ENCODE assay signal across 23 cellular contexts in the genomic region with DNA sequence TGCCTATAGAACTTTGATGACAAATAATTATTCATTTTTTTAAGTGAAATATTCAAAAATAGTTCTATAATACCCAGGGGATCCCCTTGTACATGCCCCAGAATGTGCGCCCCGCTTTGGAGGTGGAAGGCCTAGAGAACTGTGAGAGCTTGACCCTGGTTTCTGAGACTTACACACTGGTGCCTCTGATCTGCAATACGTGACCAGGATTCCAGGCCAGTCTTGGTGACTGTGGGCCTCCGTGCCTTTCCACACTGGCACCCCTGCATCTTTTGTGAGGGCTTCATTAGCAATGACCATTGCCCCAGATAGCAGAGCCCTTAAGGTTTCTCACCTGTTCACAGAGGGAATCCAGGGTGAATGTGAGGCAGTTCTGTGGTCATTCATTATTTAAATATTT.
"Had no signal": no experiment of that assay in that cellular context is flagged by ENCODE, and none has a peak within 500 bp of the region (broad histone marks: within the 10 kb centered on the region; RNA-seq: fewer than 3 reads in every experiment).

No MANE protein-coding gene starts in this region.

- FAIRE-seq: endothelial cell of umbilical vein, islet of Langerhans, keratinocyte had no signal

- ATAC-seq: gastrocnemius medialis, heart right ventricle, left cardiac atrium, left lung, left ventricle myocardium superior, lower lobe of right lung, mucosa of descending colon had no signal

- H3K9me3 Mint-ChIP-seq: dendritic cell treated with granulocyte-macrophage colony-stimulating factor and Interleukin-4, amounts not matched to agents 40 ng/mL and 50 ng/mL, for 4 days; mesothelial cell of epicardium had no signal

- H3K27me3 ChIP-seq: colonic mucosa, esophagus squamous epithelium, gastrocnemius medialis, heart right ventricle, left lung had no signal

- H3K27ac ChIP-seq: colonic mucosa, esophagus squamous epithelium, gastrocnemius medialis, heart right ventricle, left lung, lower lobe of right lung had no signal

- H3K36me3 Mint-ChIP-seq: mesothelial cell of epicardium had no signal

- H3K27ac Mint-ChIP-seq: dendritic cell treated with granulocyte-macrophage colony-stimulating factor and Interleukin-4, amounts not matched to agents 40 ng/mL and 50 ng/mL, for 4 days; mesothelial cell of epicardium had no signal

- H3K4me1 ChIP-seq: colonic mucosa, esophagus squamous epithelium, gastrocnemius medialis, left lung, lower lobe of right lung had no signal

- H3K36me3 ChIP-seq: colonic mucosa, esophagus squamous epithelium, gastrocnemius medialis, heart right ventricle, left lung, lower lobe of right lung had no signal

- H3K4me1 Mint-ChIP-seq: mesothelial cell of epicardium had no signal

- H3K27me3 Mint-ChIP-seq: dendritic cell treated with granulocyte-macrophage colony-stimulating factor and Interleukin-4, amounts not matched to agents 40 ng/mL and 50 ng/mL, for 4 days had no signal

- DNase-seq: colonic mucosa; cortex of kidney; effector CD4-positive, alpha-beta T cell; effector memory CD4-positive, alpha-beta T cell; esophagus squamous epithelium; foreskin fibroblast; foreskin melanocyte; gastrocnemius medialis; glutamatergic neuron; head of caudate nucleus; heart right ventricle; hippocampal formation; left cardiac atrium; left lung; left ventricle myocardium superior; lower lobe of right lung; mesenchymal stem cell; mucosa of descending colon had no signal

- H3K4me3 Mint-ChIP-seq: dendritic cell treated with granulocyte-macrophage colony-stimulating factor and Interleukin-4, amounts not matched to agents 40 ng/mL and 50 ng/mL, for 4 days; mesothelial cell of epicardium had no signal

- H3K4me3 ChIP-seq: colonic mucosa, esophagus squamous epithelium, gastrocnemius medialis, heart right ventricle, left lung, lower lobe of right lung, mucosa of descending colon had no signal

- H3K9me3 ChIP-seq: colonic mucosa, esophagus squamous epithelium, gastrocnemius medialis, heart right ventricle, left lung, lower lobe of right lung, mucosa of descending colon had no signal
